Comparison of ENCODE assay signal across 10 cellular contexts in genomic region chr3:190038050-190038631, GRCh38.
DNase-seq lines count a peak whose midpoint lies in the region; ATAC-seq, FAIRE-seq and TF ChIP-seq lines count a peak whose summit lies in the region.
"Had no signal": no experiment of that assay in that cellular context is flagged by ENCODE, and none has a peak within 500 bp of the region (broad histone marks: within the 10 kb centered on the region; RNA-seq: fewer than 3 reads in every experiment).

No MANE protein-coding gene starts in this region.

- peak; percentile 92 for ATAC-seq in mucosa of descending colon
- ATAC-seq in stimulated activated naive CD8-positive, alpha-beta T cell treated with anti-CD3 and anti-CD28 coated beads, Interleukin-15, amount 100 ng/mL, for 72 hours: no peak

- H3K4me1 ChIP-seq in endothelial cell of umbilical vein (ENCODE audit: control insufficient read depth, extremely low read depth, insufficient read depth, low read length) (no peaks in the 10 kb centered on the region), mucosa of descending colon (ENCODE audit: low read depth) (peaks cover 6% of the 10 kb centered on the region), small intestine (ENCODE audit: control insufficient read depth in 2 of 2, insufficient read depth in 1 of 2, low read depth in 1 of 2, low read length in 1 of 2) (no peaks in the 10 kb centered on the region), Karpas-422 (ENCODE audit: low read length) (no peaks in the 10 kb centered on the region)

- CTCF ChIA-PET in endothelial cell of umbilical vein (lab: Charles Lee): interaction anchor here (0.6 to 1.0 kb wide), 4 partner anchors 13 to 148 kb away, joined by 3 to 4 read pairs (median 3); no protein-coding TSS in a partner anchor

- H3K27ac ChIP-seq in endothelial cell of umbilical vein (ENCODE audit: insufficient read depth, low read depth, low read length): no peak overlapping the region
- H3K27ac ChIP-seq in small intestine (ENCODE audit: low read depth in 1 of 2, low read length in 1 of 2): no peak overlapping the region
- H3K27ac ChIP-seq in Karpas-422 (ENCODE audit: low read length): no peak overlapping the region

- H3K4me1 Mint-ChIP-seq in stimulated activated naive CD8-positive, alpha-beta T cell treated with anti-CD3 and anti-CD28 coated beads, Interleukin-15, amount 100 ng/mL, for 72 hours: no peaks in the 10 kb centered on the region

- H3K9me3 ChIP-seq in endothelial cell of umbilical vein (replicated peaks; ENCODE audit: control insufficient read depth, insufficient read depth, low read length): no peaks in the 10 kb centered on the region
- no peaks in the 10 kb centered on the region for H3K9me3 ChIP-seq in mucosa of descending colon
- no peaks in the 10 kb centered on the region for H3K9me3 ChIP-seq in small intestine (ENCODE audit: control insufficient read depth, low read depth)
- no peaks in the 10 kb centered on the region for H3K9me3 ChIP-seq in Karpas-422 (ENCODE audit: low read length)

- H3K79me2 ChIP-seq in endothelial cell of umbilical vein (ENCODE audit: control insufficient read depth, insufficient read depth, low read length) (no peaks in the 10 kb centered on the region), Karpas-422 (ENCODE audit: low read length) (no peaks in the 10 kb centered on the region)

- no peak overlapping the region for H3K27ac Mint-ChIP-seq in stimulated activated naive CD8-positive, alpha-beta T cell treated with anti-CD3 and anti-CD28 coated beads, Interleukin-15, amount 100 ng/mL, for 72 hours

- TF ChIP-seq CTCF in endothelial cell of umbilical vein (IDR thresholded peaks at IDR 0.05; ENCODE audit: extremely low read depth in 1 of 2, insufficient read depth in 1 of 2, low read depth in 1 of 2, low read length in 2 of 2) (no peak), mucosa of descending colon (IDR thresholded peaks at IDR 0.05) (no peak)

- no peaks in the 10 kb centered on the region for H3K9me1 ChIP-seq in endothelial cell of umbilical vein (replicated peaks; ENCODE audit: control insufficient read depth, extremely low read depth, insufficient read depth, low read length)

- no peak overlapping the region for H3K4me3 Mint-ChIP-seq in stimulated activated naive CD8-positive, alpha-beta T cell treated with anti-CD3 and anti-CD28 coated beads, Interleukin-15, amount 100 ng/mL, for 72 hours
- H3K4me3 Mint-ChIP-seq: neural crest cell had no signal

- no peaks in the 10 kb centered on the region for H3K9me3 Mint-ChIP-seq in stimulated activated naive CD8-positive, alpha-beta T cell treated with anti-CD3 and anti-CD28 coated beads, Interleukin-15, amount 100 ng/mL, for 72 hours
- H3K9me3 Mint-ChIP-seq: neural crest cell had no signal

- H4K20me1 ChIP-seq in endothelial cell of umbilical vein (replicated peaks; ENCODE audit: control insufficient read depth, extremely low read depth, insufficient read depth, low read length) (no peaks in the 10 kb centered on the region), Karpas-422 (ENCODE audit: insufficient read depth, low read depth, low read length) (no peaks in the 10 kb centered on the region)

- TF ChIP-seq POLR2A in endothelial cell of umbilical vein (IDR thresholded peaks at IDR 0.05; ENCODE audit: low read depth, low read length): no peak

- DNase-seq in EL (peak; percentile 61), NCI-H510A (lab: John Stamatoyannopoulos, UW) (peak; percentile 36), endothelial cell of umbilical vein (ENCODE audit: low read depth, low spot score) (peak; percentile 47), mucosa of descending colon (peak in 2 of 3 donors; percentile 23 to 72), small intestine (no peak), Karpas-422 (no peak)
- DNase-seq in stimulated activated naive CD8-positive, alpha-beta T cell treated with anti-CD3 and anti-CD28 coated beads, Interleukin-15, amount 100 ng/mL, for 72 hours: no peak
- no peak for DNase-seq in stimulated activated CD4-positive, alpha-beta T cell treated with anti-CD3 and anti-CD28 coated beads, Interleukin-4, amount 100 ng/mL, for 4 hours
- DNase-seq: anterior cingulate cortex had no signal

- POLR2A ChIA-PET in endothelial cell of umbilical vein (lab: Charles Lee): no interaction called here

- H3K4me3 ChIP-seq in endothelial cell of umbilical vein (replicated peaks in 1 of 3; ENCODE audit: insufficient read depth in 1 of 3, low read depth in 1 of 3, low read length in 3 of 3) (no peak overlapping the region), mucosa of descending colon (no peak overlapping the region), small intestine (ENCODE audit: low read depth in 1 of 2, low read length in 2 of 2) (no peak overlapping the region), Karpas-422 (ENCODE audit: low read length) (no peak overlapping the region)

- H3K4me2 ChIP-seq in endothelial cell of umbilical vein (ENCODE audit: insufficient read depth, low read length) (no peak overlapping the region), Karpas-422 (ENCODE audit: low read depth, low read length, poor library complexity, severe bottlenecking) (no peak overlapping the region)

- H3K9ac ChIP-seq in endothelial cell of umbilical vein (replicated peaks; ENCODE audit: extremely low read depth, insufficient read depth, low read length) (no peak overlapping the region), Karpas-422 (ENCODE audit: low read length) (no peak overlapping the region)

- intact Hi-C loops in endothelial cell of umbilical vein (cut with micrococcal nuclease): no loop called here
- intact Hi-C loops in mucosa of descending colon (cut with DNase I, micrococcal nuclease): no loop called here

- dilution Hi-C loops in endothelial cell of umbilical vein (cut with MboI; ENCODE audit: extremely low pct_ligation_motif_present, low sequenced_read_pairs): no loop called here

- WGBS in small intestine, 3 donors: 18 to 31% (median 18%) methylated on average over 4 of the region's 4 CpGs

- H2AFZ ChIP-seq in endothelial cell of umbilical vein (ENCODE audit: low read depth, low read length) (no peak overlapping the region), Karpas-422 (ENCODE audit: low read length) (no peak overlapping the region)

- no peak for FAIRE-seq in endothelial cell of umbilical vein (lab: Jason Lieb, UNC)
- FAIRE-seq in small intestine (lab: Jason Lieb, UNC): no peak

- no peaks in the 10 kb centered on the region for H3K9me2 ChIP-seq in Karpas-422 (replicated peaks; ENCODE audit: insufficient read depth, low read length)

- no peaks in the 10 kb centered on the region for H3K36me3 ChIP-seq in endothelial cell of umbilical vein (ENCODE audit: control insufficient read depth in 2 of 2, extremely low read depth in 1 of 2, insufficient read depth in 2 of 2, low read length in 2 of 2)
- no peaks in the 10 kb centered on the region for H3K36me3 ChIP-seq in mucosa of descending colon (ENCODE audit: low read depth)
- no peaks in the 10 kb centered on the region for H3K36me3 ChIP-seq in small intestine (ENCODE audit: control insufficient read depth in 2 of 2, insufficient read depth in 2 of 2, low read length in 2 of 2)
- no peaks in the 10 kb centered on the region for H3K36me3 ChIP-seq in Karpas-422 (ENCODE audit: insufficient read depth, low read length)

- no TSS peak for BruUV-seq in endothelial cell of umbilical vein (replicated peaks; lab: Mats Ljungman, UMichigan)

- peaks cover 19% of the 10 kb centered on the region for H3K27me3 Mint-ChIP-seq in stimulated activated naive CD8-positive, alpha-beta T cell treated with anti-CD3 and anti-CD28 coated beads, Interleukin-15, amount 100 ng/mL, for 72 hours

- H3K27me3 ChIP-seq in endothelial cell of umbilical vein (ENCODE audit: control insufficient read depth in 2 of 2, insufficient read depth in 2 of 2, low read length in 2 of 2): no peaks in the 10 kb centered on the region
- H3K27me3 ChIP-seq in small intestine (ENCODE audit: control insufficient read depth in 2 of 2, insufficient read depth in 2 of 2, low read length in 2 of 2): no peaks in the 10 kb centered on the region
- no peaks in the 10 kb centered on the region for H3K27me3 ChIP-seq in Karpas-422 (ENCODE audit: low read length)

TF ChIP-seq in endothelial cell of umbilical vein, 7 proteins besides CTCF, POLR2A, EP300 and RAD21:
- TF ChIP-seq POLR2AphosphoS5 (IDR thresholded peaks at IDR 0.05; ENCODE audit: insufficient read depth, low read depth, low read length): no peak
- no peak for TF ChIP-seq MAX (IDR thresholded peaks at IDR 0.05; ENCODE audit: insufficient read depth, insufficient read length)
- no peak for TF ChIP-seq FOS (IDR thresholded peaks at IDR 0.05; ENCODE audit: borderline replicate concordance, insufficient read depth, low read length)
- no peak for TF ChIP-seq EZH2 (IDR thresholded peaks at IDR 0.05; ENCODE audit: borderline replicate concordance, low read depth, low read length, severe bottlenecking)
- TF ChIP-seq GATA2 (IDR thresholded peaks at IDR 0.05; ENCODE audit: insufficient read depth, insufficient read length, low read depth, low read length): no peak
- TF ChIP-seq JUN (IDR thresholded peaks at IDR 0.05; ENCODE audit: borderline replicate concordance, insufficient read depth, insufficient read length, low read depth): no peak
- TF ChIP-seq MYC (IDR thresholded peaks at IDR 0.05; ENCODE audit: low read depth, low read length): no peak

Comparison
In these comparisons a context has a peak if more than half of its experiments do, and no peak if none do; other contexts are left out.
1. DNase-seq: peak in EL (single experiment), NCI-H510A (single experiment), endothelial cell of umbilical vein (single experiment) and mucosa of descending colon (2 of 3); none in stimulated activated naive CD8-positive, alpha-beta T cell treated with anti-CD3 and anti-CD28 coated beads, Interleukin-15, amount 100 ng/mL, for 72 hours (0 of 2), small intestine (single experiment), stimulated activated CD4-positive, alpha-beta T cell treated with anti-CD3 and anti-CD28 coated beads, Interleukin-4, amount 100 ng/mL, for 4 hours (0 of 2) and Karpas-422 (single experiment).